ENCODE assay signal across 8 cellular contexts in the genomic region with DNA sequence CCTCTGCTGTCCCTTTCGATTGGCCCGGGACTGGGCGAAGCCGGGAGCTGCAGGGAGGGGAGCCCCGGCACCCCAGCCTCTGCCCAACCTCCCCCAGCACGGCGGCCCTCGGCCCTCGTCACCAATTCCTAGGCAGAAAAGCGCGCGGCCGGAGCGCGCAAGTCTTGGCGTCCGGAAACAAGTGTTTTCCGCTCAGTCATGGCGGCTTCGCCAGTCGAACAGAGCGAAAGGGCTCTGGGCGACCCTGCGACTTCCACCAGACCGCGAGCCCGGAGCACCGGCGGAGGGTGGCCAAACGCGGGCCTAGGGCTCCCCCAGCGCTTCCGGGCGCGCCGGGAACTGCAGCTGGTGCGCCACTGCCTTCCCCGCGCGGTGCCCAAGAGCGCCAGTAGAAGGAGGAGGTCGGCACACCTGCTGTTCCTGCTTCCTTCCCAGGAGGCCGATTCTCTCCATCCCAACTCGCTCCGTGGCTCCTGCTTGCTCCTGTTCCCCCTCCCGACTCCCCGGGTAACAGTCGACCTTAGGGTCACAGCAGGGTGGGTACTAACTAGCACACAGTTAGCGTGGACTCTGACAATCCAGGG.
DNase-seq lines count a peak whose midpoint lies in the region; ATAC-seq and TF ChIP-seq lines count a peak whose summit lies in the region.

No MANE protein-coding gene starts in this region.

- no peak overlapping the region for H3K27ac ChIP-seq in HUES64 (ENCODE audit: low read depth, low read length)

- H3K36me3 Mint-ChIP-seq in T-helper 2 cell treated with Interferon-gamma antibody and Interleukin-4, amounts not matched to agents 5 μg/mL and 100 μg/mL, for 36 hours (ENCODE audit: low read depth): no peaks in the 10 kb centered on the region
- H3K36me3 Mint-ChIP-seq in nephron (ENCODE audit: low read depth): no peaks in the 10 kb centered on the region

- H3K27me3 Mint-ChIP-seq in T-helper 2 cell treated with Interferon-gamma antibody and Interleukin-4, amounts not matched to agents 5 μg/mL and 100 μg/mL, for 36 hours (ENCODE audit: low read depth): peaks cover 15% of the 10 kb centered on the region
- H3K27me3 Mint-ChIP-seq in nephron (ENCODE audit: low read depth): peaks cover 14% of the 10 kb centered on the region

- DNase-seq in T-helper 2 cell treated with Interferon-gamma antibody and Interleukin-4, amounts not matched to agents 5 μg/mL and 100 μg/mL, for 36 hours (ENCODE audit: low spot score): peak; percentile 14
- DNase-seq in fibroblast of villous mesenchyme (ENCODE audit: low read depth) (peak; percentile 5), GM19238 (ENCODE audit: insufficient read length, low spot score) (no peak), UCSD-AML1 (lab: John Stamatoyannopoulos, UW; ENCODE audit: unreplicated experiment) (no peak)

- H3K36me3 ChIP-seq in HUES64 (ENCODE audit: insufficient read depth, low read length): no peaks in the 10 kb centered on the region

- H3K9me3 Mint-ChIP-seq in T-helper 2 cell treated with Interferon-gamma antibody and Interleukin-4, amounts not matched to agents 5 μg/mL and 100 μg/mL, for 36 hours: no peaks in the 10 kb centered on the region
- no peaks in the 10 kb centered on the region for H3K9me3 Mint-ChIP-seq in nephron

- H3K27ac Mint-ChIP-seq in T-helper 2 cell treated with Interferon-gamma antibody and Interleukin-4, amounts not matched to agents 5 μg/mL and 100 μg/mL, for 36 hours: no peak overlapping the region
- peak overlapping the region in 1 of 3 experiments; percentile 23 for H3K27ac Mint-ChIP-seq in nephron

- H3K4me1 ChIP-seq in HUES64 (ENCODE audit: insufficient read depth, low read length): peaks cover 8% of the 10 kb centered on the region

- TF ChIP-seq CTCF in fibroblast of villous mesenchyme (IDR thresholded peaks at IDR 0.05; ENCODE audit: insufficient read depth, low read depth, low read length): peak; percentile 42
- TF ChIP-seq CTCF in nephron (IDR thresholded peaks at IDR 0.05; ENCODE audit: unreplicated experiment in 3 of 3): peak; percentile 93 to 94 (median 94)

- no peaks in the 10 kb centered on the region for H3K9me3 ChIP-seq in HUES64 (ENCODE audit: insufficient read depth, low read depth, low read length)

- H3K4me3 ChIP-seq in GM08714 (ENCODE audit: low read length) (peak overlapping the region; percentile 53; the same call in 1 of the 2 replicates), HUES64 (ENCODE audit: low read length) (peak overlapping the region; percentile 68), fibroblast of villous mesenchyme (ENCODE audit: low read depth, low read length) (peak overlapping the region; percentile 12)

- H3K4me1 Mint-ChIP-seq in T-helper 2 cell treated with Interferon-gamma antibody and Interleukin-4, amounts not matched to agents 5 μg/mL and 100 μg/mL, for 36 hours (ENCODE audit: low read depth): no peaks in the 10 kb centered on the region
- H3K4me1 Mint-ChIP-seq in nephron: peaks cover 4% of the 10 kb centered on the region

- peak; percentile 78 for ATAC-seq in GM21529 (IDR thresholded peaks at IDR 0.05; ENCODE audit: unreplicated experiment)

- peak overlapping the region; percentile 71 for H3K9ac ChIP-seq in HUES64 (ENCODE audit: low read depth, low read length)

- H3K4me3 Mint-ChIP-seq in T-helper 2 cell treated with Interferon-gamma antibody and Interleukin-4, amounts not matched to agents 5 μg/mL and 100 μg/mL, for 36 hours: peak overlapping the region; percentile 73
- peak overlapping the region in 2 of 3 experiments; percentile 88 for H3K4me3 Mint-ChIP-seq in nephron

- H3K27me3 ChIP-seq in HUES64 (ENCODE audit: insufficient read depth, low read length): peaks cover 3% of the 10 kb centered on the region; the same call in 1 of the 2 replicates

- WGBS in HUES64: under 1% methylated on average over 49 of the region's 49 CpGs

Comparison
In these comparisons a context has a peak if more than half of its experiments do, and no peak if none do; other contexts are left out.
1. H3K4me3 ChIP-seq: peak in every context shown above with its lines; median percentile 68 in HUES64; 53 in GM08714; 12 in fibroblast of villous mesenchyme.
2. DNase-seq: peak in T-helper 2 cell treated with Interferon-gamma antibody and Interleukin-4, amounts not matched to agents 5 μg/mL and 100 μg/mL, for 36 hours (single experiment) and fibroblast of villous mesenchyme (single experiment); none in GM19238 (single experiment) and UCSD-AML1 (single experiment).